ENCODE assay signal across 9 cellular contexts in the genomic region with DNA sequence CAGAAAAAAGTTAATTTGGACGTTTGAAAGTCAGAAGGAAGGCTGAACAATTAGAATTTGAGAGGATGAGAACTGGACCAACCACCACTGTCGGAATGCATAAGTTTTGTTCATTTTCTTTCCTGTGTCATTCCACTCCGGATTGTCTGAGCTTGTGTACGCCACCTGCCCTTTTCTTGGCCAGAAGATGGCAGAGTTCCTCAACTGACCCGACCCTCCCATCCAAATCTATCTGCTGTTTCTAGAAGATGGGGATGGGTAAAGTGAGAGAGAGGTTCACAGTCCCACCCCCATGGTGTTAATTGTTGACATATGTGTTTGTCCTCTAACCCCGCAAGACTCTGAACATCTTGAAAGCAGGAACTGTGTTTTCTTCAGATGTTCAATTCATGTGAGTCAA.
A peak's percentile ranks its signal among the peaks of the same experiment; 100 is the strongest.
DNase-seq lines count a peak whose midpoint lies in the region; ATAC-seq and TF ChIP-seq lines count a peak whose summit lies in the region.
"Had no signal": no experiment of that assay in that cellular context is flagged by ENCODE, and none has a peak within 500 bp of the region (broad histone marks: within the 10 kb centered on the region; RNA-seq: fewer than 3 reads in every experiment).

No MANE protein-coding gene starts in this region.

- ATAC-seq in HCT116: peak; percentile 45
- ATAC-seq in left lobe of liver: peak; percentile 42

- RAD21 ChIA-PET in HCT116 (lab: Charles Lee; ENCODE audit: low non-redundant PET in 1 of 2, low total read pairs in 2 of 2, uncharacterized antibody in 2 of 2, unreplicated experiment in 2 of 2): interaction anchor here (0.6 to 0.7 kb wide), 2 partner anchors 113 to 345 kb away, joined by 3 to 4 read pairs; no protein-coding TSS in a partner anchor

- BruUV-seq in HCT116 (replicated peaks; lab: Mats Ljungman, UMichigan): no TSS peak

- no peaks in the 10 kb centered on the region for H4K20me1 ChIP-seq in HCT116 (ENCODE audit: insufficient read depth)

- H3K9me3 ChIP-seq in HCT116 (ENCODE audit: control insufficient read depth in 1 of 2, insufficient read depth in 1 of 2, low read depth in 1 of 2, low read length in 2 of 2) (no peaks in the 10 kb centered on the region), Peyer's patch (no peaks in the 10 kb centered on the region)

- H3K79me2 ChIP-seq in HCT116 (ENCODE audit: insufficient read depth, low read length): no peaks in the 10 kb centered on the region

- H3K4me2 ChIP-seq in HCT116 (ENCODE audit: low read length): no peak overlapping the region

- TF ChIP-seq RAD21 in HCT116 (IDR thresholded peaks at IDR 0.05; ENCODE audit: low read depth): peak; percentile 79

- H2AFZ ChIP-seq in HCT116 (ENCODE audit: low read depth, low read length, poor library complexity, severe bottlenecking): peak overlapping the region; percentile 39

- DNase-seq in DMS53 (lab: John Stamatoyannopoulos, UW): peak; percentile 10
- no peak for DNase-seq in DMS53 treated with DMSO at 0.1 percent for 48 hours (lab: John Stamatoyannopoulos, UW; ENCODE audit: unreplicated experiment)
- no peak for DNase-seq in HCT116 (ENCODE audit: low read depth, low spot score)
- DNase-seq in T-helper 9 cell: peak; percentile 2
- no peak for DNase-seq in left lobe of liver (ENCODE audit: low spot score)
- DNase-seq in cortex of kidney (lab: John Stamatoyannopoulos, UW): no peak
- no peak for DNase-seq in HuH-7.5 (ENCODE audit: low spot score)
- no peak for DNase-seq in Peyer's patch
- DNase-seq: kidney glomerular epithelial cell had no signal

- H3K27ac ChIP-seq in HCT116 (ENCODE audit: low read depth, low read length) (no peak overlapping the region), Peyer's patch (no peak overlapping the region)

- H3K4me1 ChIP-seq in HCT116 (ENCODE audit: control insufficient read depth in 1 of 2, insufficient read depth in 2 of 2, low read length in 2 of 2) (peaks cover 8 to 16% of the 10 kb centered on the region in 2 experiments), Peyer's patch (no peaks in the 10 kb centered on the region)

- H3K9me2 ChIP-seq in HCT116 (ENCODE audit: insufficient read depth): no peaks in the 10 kb centered on the region

- CTCF ChIA-PET in HCT116 (lab: Charles Lee): interaction anchor here (1.0 to 1.4 kb wide), 4 partner anchors 8 to 115 kb away, joined by 3 to 5 read pairs (median 4); no protein-coding TSS in a partner anchor

- intact Hi-C loops in HCT116 (cut with micrococcal nuclease): loop anchor here (1.0 to 10.0 kb wide), 3 partner anchors 88 to 530 kb away; no protein-coding TSS in a partner anchor

- TF ChIP-seq CTCF in HCT116 (IDR thresholded peaks at IDR 0.05 in 2 of 3, conservative IDR thresholded peaks at IDR 0.05 in 1 of 3; ENCODE audit: borderline replicate concordance in 1 of 3, insufficient read depth in 1 of 3, low read depth in 2 of 3, low read length in 2 of 3) (peak; percentile 59 to 68 (median 61); a peak in 5 of 6 replicates), Peyer's patch (IDR thresholded peaks at IDR 0.05) (peak in 1 of 6 experiments; percentile 20)

- POLR2A ChIA-PET in HCT116 (lab: Charles Lee): no interaction called here

- no peaks in the 10 kb centered on the region for H3K36me3 ChIP-seq in HCT116 (ENCODE audit: control insufficient read depth in 1 of 2, insufficient read depth in 2 of 2, low read length in 2 of 2)
- H3K36me3 ChIP-seq in Peyer's patch: no peaks in the 10 kb centered on the region

- TF ChIP-seq POLR2A in HCT116 (IDR thresholded peaks at IDR 0.05; ENCODE audit: borderline replicate concordance, extremely low read depth, insufficient read depth, insufficient read length) (no peak), Peyer's patch (IDR thresholded peaks at IDR 0.05) (no peak)

- H3K9ac ChIP-seq in HCT116 (ENCODE audit: low read length): no peak overlapping the region

- H3K27me3 ChIP-seq in HCT116 (ENCODE audit: insufficient read depth, low read length) (no peaks in the 10 kb centered on the region), Peyer's patch (no peaks in the 10 kb centered on the region)

- H3K4me3 ChIP-seq in HCT116 (replicated peaks in 1 of 2; ENCODE audit: low read depth in 1 of 2, low read length in 2 of 2): no peak overlapping the region
- H3K4me3 ChIP-seq in Peyer's patch: no peak overlapping the region

TF ChIP-seq in HCT116, 20 proteins besides CTCF, POLR2A, EP300 and RAD21:
- no peak for TF ChIP-seq CBX3 (IDR thresholded peaks at IDR 0.05; ENCODE audit: low read depth)
- TF ChIP-seq, protein P1, sequence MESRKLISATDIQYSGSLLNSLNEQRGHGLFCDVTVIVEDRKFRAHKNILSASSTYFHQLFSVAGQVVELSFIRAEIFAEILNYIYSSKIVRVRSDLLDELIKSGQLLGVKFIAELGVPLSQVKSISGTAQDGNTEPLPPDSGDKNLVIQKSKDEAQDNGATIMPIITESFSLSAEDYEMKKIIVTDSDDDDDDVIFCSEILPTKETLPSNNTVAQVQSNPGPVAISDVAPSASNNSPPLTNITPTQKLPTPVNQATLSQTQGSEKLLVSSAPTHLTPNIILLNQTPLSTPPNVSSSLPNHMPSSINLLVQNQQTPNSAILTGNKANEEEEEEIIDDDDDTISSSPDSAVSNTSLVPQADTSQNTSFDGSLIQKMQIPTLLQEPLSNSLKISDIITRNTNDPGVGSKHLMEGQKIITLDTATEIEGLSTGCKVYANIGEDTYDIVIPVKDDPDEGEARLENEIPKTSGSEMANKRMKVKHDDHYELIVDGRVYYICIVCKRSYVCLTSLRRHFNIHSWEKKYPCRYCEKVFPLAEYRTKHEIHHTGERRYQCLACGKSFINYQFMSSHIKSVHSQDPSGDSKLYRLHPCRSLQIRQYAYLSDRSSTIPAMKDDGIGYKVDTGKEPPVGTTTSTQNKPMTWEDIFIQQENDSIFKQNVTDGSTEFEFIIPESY (IDR thresholded peaks at IDR 0.05; ENCODE audit: extremely low read depth, insufficient replicate concordance, low read length): no peak
- no peak for TF ChIP-seq EZH2phosphoT487 (IDR thresholded peaks at IDR 0.05; ENCODE audit: borderline replicate concordance)
- TF ChIP-seq, protein P2, sequence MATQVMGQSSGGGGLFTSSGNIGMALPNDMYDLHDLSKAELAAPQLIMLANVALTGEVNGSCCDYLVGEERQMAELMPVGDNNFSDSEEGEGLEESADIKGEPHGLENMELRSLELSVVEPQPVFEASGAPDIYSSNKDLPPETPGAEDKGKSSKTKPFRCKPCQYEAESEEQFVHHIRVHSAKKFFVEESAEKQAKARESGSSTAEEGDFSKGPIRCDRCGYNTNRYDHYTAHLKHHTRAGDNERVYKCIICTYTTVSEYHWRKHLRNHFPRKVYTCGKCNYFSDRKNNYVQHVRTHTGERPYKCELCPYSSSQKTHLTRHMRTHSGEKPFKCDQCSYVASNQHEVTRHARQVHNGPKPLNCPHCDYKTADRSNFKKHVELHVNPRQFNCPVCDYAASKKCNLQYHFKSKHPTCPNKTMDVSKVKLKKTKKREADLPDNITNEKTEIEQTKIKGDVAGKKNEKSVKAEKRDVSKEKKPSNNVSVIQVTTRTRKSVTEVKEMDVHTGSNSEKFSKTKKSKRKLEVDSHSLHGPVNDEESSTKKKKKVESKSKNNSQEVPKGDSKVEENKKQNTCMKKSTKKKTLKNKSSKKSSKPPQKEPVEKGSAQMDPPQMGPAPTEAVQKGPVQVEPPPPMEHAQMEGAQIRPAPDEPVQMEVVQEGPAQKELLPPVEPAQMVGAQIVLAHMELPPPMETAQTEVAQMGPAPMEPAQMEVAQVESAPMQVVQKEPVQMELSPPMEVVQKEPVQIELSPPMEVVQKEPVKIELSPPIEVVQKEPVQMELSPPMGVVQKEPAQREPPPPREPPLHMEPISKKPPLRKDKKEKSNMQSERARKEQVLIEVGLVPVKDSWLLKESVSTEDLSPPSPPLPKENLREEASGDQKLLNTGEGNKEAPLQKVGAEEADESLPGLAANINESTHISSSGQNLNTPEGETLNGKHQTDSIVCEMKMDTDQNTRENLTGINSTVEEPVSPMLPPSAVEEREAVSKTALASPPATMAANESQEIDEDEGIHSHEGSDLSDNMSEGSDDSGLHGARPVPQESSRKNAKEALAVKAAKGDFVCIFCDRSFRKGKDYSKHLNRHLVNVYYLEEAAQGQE (IDR thresholded peaks at IDR 0.05; ENCODE audit: low read depth): no peak
- TF ChIP-seq POLR2AphosphoS5 (IDR thresholded peaks at IDR 0.05; ENCODE audit: low read depth, low read length): no peak
- no peak for TF ChIP-seq ZNF274 (IDR thresholded peaks at IDR 0.05; ENCODE audit: low read depth, low read length)
- no peak for TF ChIP-seq FOSL1 (IDR thresholded peaks at IDR 0.05; ENCODE audit: low read depth)
- TF ChIP-seq TCF7L2 (IDR thresholded peaks at IDR 0.05; ENCODE audit: borderline replicate concordance, extremely low read depth, insufficient read depth, insufficient read length): no peak
- TF ChIP-seq EZH2 (IDR thresholded peaks at IDR 0.05): no peak
- TF ChIP-seq, protein P3, sequence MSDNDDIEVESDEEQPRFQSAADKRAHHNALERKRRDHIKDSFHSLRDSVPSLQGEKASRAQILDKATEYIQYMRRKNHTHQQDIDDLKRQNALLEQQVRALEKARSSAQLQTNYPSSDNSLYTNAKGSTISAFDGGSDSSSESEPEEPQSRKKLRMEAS (IDR thresholded peaks at IDR 0.05): no peak
- no peak for TF ChIP-seq EGR1 (IDR thresholded peaks at IDR 0.05; ENCODE audit: low read depth)
- TF ChIP-seq ZFX (IDR thresholded peaks at IDR 0.05): no peak
- no peak for TF ChIP-seq CEBPB (IDR thresholded peaks at IDR 0.05; ENCODE audit: low read depth)
TF ChIP-seq in HCT116: peak in this region for 0.

Comparison
In these comparisons a context has a peak if more than half of its experiments do, and no peak if none do; other contexts are left out.
1. DNase-seq: peak in DMS53 (single experiment) and T-helper 9 cell (single experiment); none in DMS53 treated with DMSO at 0.1 percent for 48 hours (single experiment), HCT116 (single experiment), left lobe of liver (single experiment), cortex of kidney (single experiment), HuH-7.5 (single experiment) and Peyer's patch (0 of 3).